8 cellular contexts compared by ENCODE assay signal in the genomic region with DNA sequence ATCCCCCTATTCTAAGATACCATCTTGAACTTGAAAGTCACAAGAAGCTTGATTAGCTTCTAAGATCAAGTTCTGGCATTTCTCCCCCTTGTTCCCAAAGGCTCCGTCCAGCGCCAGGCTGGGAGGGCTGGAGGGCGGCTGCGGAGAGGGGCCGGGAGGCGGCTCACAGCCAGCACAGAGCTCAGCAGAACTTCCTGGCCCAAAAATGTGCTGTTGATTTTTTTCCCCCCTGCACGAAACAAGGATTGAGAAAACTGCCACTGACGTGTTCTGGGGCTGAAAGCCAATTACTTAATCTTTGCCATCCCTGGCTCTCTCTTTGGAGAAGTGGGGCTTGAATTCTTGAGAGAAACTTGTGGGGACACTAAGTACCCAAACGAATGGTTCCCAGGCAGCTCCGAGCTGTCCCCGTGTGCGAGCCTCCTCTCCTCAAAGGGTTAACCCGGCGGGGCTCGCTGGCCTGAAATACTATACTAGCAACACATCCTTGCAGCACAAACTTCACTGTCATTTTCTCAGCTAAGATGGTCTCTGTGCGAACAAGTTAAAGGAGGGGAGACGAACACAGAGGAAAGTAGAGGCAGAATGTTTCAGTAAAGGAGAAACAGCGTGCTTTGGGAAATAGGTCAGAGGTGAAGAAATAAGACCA. TPM values are rescaled to one million over a fixed set of nuclear protein-coding genes. Genes with fewer than 3 reads are reported as not detected.
DNase-seq lines count a peak whose midpoint lies in the region; ATAC-seq and TF ChIP-seq lines count a peak whose summit lies in the region.

No MANE protein-coding gene starts in this region.

- H3K36me3 Mint-ChIP-seq in activated CD8-positive, alpha-beta memory T cell treated with anti-CD3 and anti-CD28 coated beads, Interleukin-2, amount 10 ng/mL, durations not matched to agents 7 days and 5 days = no peaks in the 10 kb centered on the region

- CTCF ChIA-PET in activated CD8-positive, alpha-beta memory T cell treated with anti-CD3 and anti-CD28 coated beads, Interleukin-2, amount 10 ng/mL, durations not matched to agents 7 days and 5 days (lab: Charles Lee) = interaction anchor here (0.7 to 1.9 kb wide), 7 partner anchors 37 to 438 kb away, joined by 3 to 23 read pairs (median 5); partner anchors contain the start of gene REV3L

- H3K27me3 Mint-ChIP-seq in activated CD8-positive, alpha-beta memory T cell treated with anti-CD3 and anti-CD28 coated beads, Interleukin-2, amount 10 ng/mL, durations not matched to agents 7 days and 5 days = no peaks in the 10 kb centered on the region

- TF ChIP-seq CTCF in GM12864 (IDR thresholded peaks at IDR 0.05; ENCODE audit: low read depth, low read length, missing control alignments) (no peak), LNCaP clone FGC (IDR thresholded peaks at IDR 0.05; ENCODE audit: control insufficient read depth, extremely low read depth, insufficient read depth) (no peak), esophagus squamous epithelium (IDR thresholded peaks at IDR 0.05) (no peak), thoracic aorta (IDR thresholded peaks at IDR 0.05) (no peak)

- H3K36me3 ChIP-seq in esophagus squamous epithelium (no peaks in the 10 kb centered on the region), muscle layer of colon (ENCODE audit: insufficient read depth, low read length) (no peaks in the 10 kb centered on the region), thoracic aorta (no peaks in the 10 kb centered on the region)

- H3K27ac ChIP-seq in esophagus squamous epithelium = peak overlapping the region; percentile 95 to 99 (median 98)
- peak overlapping the region; percentile 99 for H3K27ac ChIP-seq in muscle layer of colon (ENCODE audit: low read depth, low read length)
- H3K27ac ChIP-seq in thoracic aorta = peak overlapping the region; percentile 96 to 97

- 0 to 3% methylated on average over 14 to 15 of the region's 18 CpGs for WGBS in esophagus squamous epithelium, 2 donors

- peak overlapping the region; percentile 79 for H3K9ac ChIP-seq in muscle layer of colon (ENCODE audit: low read length)

- DNase-seq in GM12864 (ENCODE audit: low read depth) (no peak), H4 (ENCODE audit: low spot score) (peak; percentile 38), LNCaP clone FGC (ENCODE audit: low read depth) (no peak), esophagus squamous epithelium (lab: John Stamatoyannopoulos, UW) (no peak), thoracic aorta (ENCODE audit: low spot score) (peak; percentile 46), NCI-H1930 (lab: John Stamatoyannopoulos, UW) (no peak)
- DNase-seq in activated CD8-positive, alpha-beta memory T cell treated with anti-CD3 and anti-CD28 coated beads, Interleukin-2, amount 10 ng/mL, durations not matched to agents 7 days and 5 days = no peak

- intact Hi-C loops in esophagus squamous epithelium (cut with DNase I) = no loop called here

- peak overlapping the region; percentile 65 for H3K4me3 ChIP-seq in GM12864 (ENCODE audit: low read depth, low read length)
- peak overlapping the region; percentile 72 for H3K4me3 ChIP-seq in LNCaP clone FGC (ENCODE audit: low read depth, low read length)
- peak overlapping the region; percentile 37 to 76 (median 58) for H3K4me3 ChIP-seq in esophagus squamous epithelium
- H3K4me3 ChIP-seq in muscle layer of colon (ENCODE audit: low read depth in 1 of 2, low read length in 2 of 2) = peak overlapping the region; percentile 67 to 71
- peak overlapping the region; percentile 79 for H3K4me3 ChIP-seq in thoracic aorta

- H3K4me1 ChIP-seq in esophagus squamous epithelium (peaks cover 29 to 63% (median 46%) of the 10 kb centered on the region in 3 donors), muscle layer of colon (ENCODE audit: insufficient read depth, low read length) (peaks cover 54% of the 10 kb centered on the region), thoracic aorta (ENCODE audit: control insufficient read depth in 1 of 2, low read depth in 2 of 2) (peaks cover 22 to 41% of the 10 kb centered on the region in 2 donors)

- H3K27me3 ChIP-seq in esophagus squamous epithelium (no peaks in the 10 kb centered on the region), muscle layer of colon (ENCODE audit: control insufficient read depth in 1 of 2, insufficient read depth in 2 of 2, low read length in 2 of 2) (no peaks in the 10 kb centered on the region), thoracic aorta (replicated peaks; ENCODE audit: insufficient read depth) (no peaks in the 10 kb centered on the region)

- H3K4me3 Mint-ChIP-seq in activated CD8-positive, alpha-beta memory T cell treated with anti-CD3 and anti-CD28 coated beads, Interleukin-2, amount 10 ng/mL, durations not matched to agents 7 days and 5 days = peak overlapping the region; percentile 82

- H3K9me3 Mint-ChIP-seq in activated CD8-positive, alpha-beta memory T cell treated with anti-CD3 and anti-CD28 coated beads, Interleukin-2, amount 10 ng/mL, durations not matched to agents 7 days and 5 days (ENCODE audit: low read depth) = no peaks in the 10 kb centered on the region

- H3K27ac Mint-ChIP-seq in activated CD8-positive, alpha-beta memory T cell treated with anti-CD3 and anti-CD28 coated beads, Interleukin-2, amount 10 ng/mL, durations not matched to agents 7 days and 5 days = peak overlapping the region; percentile 95

- no peaks in the 10 kb centered on the region for H3K9me3 ChIP-seq in esophagus squamous epithelium
- H3K9me3 ChIP-seq in muscle layer of colon (ENCODE audit: low read length) = no peaks in the 10 kb centered on the region
- no peaks in the 10 kb centered on the region for H3K9me3 ChIP-seq in thoracic aorta

- TF ChIP-seq POLR2A in esophagus squamous epithelium (IDR thresholded peaks at IDR 0.05) = no peak

- ATAC-seq in activated CD8-positive, alpha-beta memory T cell treated with anti-CD3 and anti-CD28 coated beads, Interleukin-2, amount 10 ng/mL, durations not matched to agents 7 days and 5 days = peak; percentile 48
- peak; percentile 43 for ATAC-seq in thoracic aorta (ENCODE audit: insufficient number of reproducible peaks, low FRiP score, low read depth)

- peaks cover 32% of the 10 kb centered on the region for H3K4me1 Mint-ChIP-seq in activated CD8-positive, alpha-beta memory T cell treated with anti-CD3 and anti-CD28 coated beads, Interleukin-2, amount 10 ng/mL, durations not matched to agents 7 days and 5 days

RNA-seq across cellular contexts. Expression of gene TRAF3IP2, which starts 0.5 kb away (rescaled TPM):
- total RNA-seq in H4 (2014; rRNA removed; shearing (Covaris generic)) = 22.8 and 23.7 TPM in 2 replicates
- total RNA-seq in activated CD8-positive, alpha-beta memory T cell treated with anti-CD3 and anti-CD28 coated beads, Interleukin-2, amount 10 ng/mL, durations not matched to agents 7 days and 5 days = 10 to 100 TPM; 14.8 to 15.5 TPM
- total RNA-seq in esophagus squamous epithelium (10 to 100 TPM; 36.8 to 52.1 (median 46.7) TPM), thoracic aorta (10 to 100 TPM; 11.8 to 32.2 TPM)

Comparison
In these comparisons a context has a peak if more than half of its experiments do, and no peak if none do; other contexts are left out.
1. DNase-seq: peak in H4 (single experiment) and thoracic aorta (single experiment); none in GM12864 (single experiment), LNCaP clone FGC (single experiment), activated CD8-positive, alpha-beta memory T cell treated with anti-CD3 and anti-CD28 coated beads, Interleukin-2, amount 10 ng/mL, durations not matched to agents 7 days and 5 days (single experiment), esophagus squamous epithelium (single experiment) and NCI-H1930 (0 of 2).
2. Peak in every context shown above with its lines, with median percentiles within 50 percentile points of each other: H3K4me3 ChIP-seq and H3K27ac ChIP-seq.